11 cellular contexts compared by ENCODE assay signal in genomic region chr18:74457743-74458465, GRCh38. TPM values are rescaled to one million over a fixed set of nuclear protein-coding genes. Genes with fewer than 3 reads are reported as not detected.
A peak's percentile ranks its signal among the peaks of the same experiment; 100 is the strongest.
DNase-seq lines count a peak whose midpoint lies in the region; TF ChIP-seq lines count a peak whose summit lies in the region.
"Had no signal": no experiment of that assay in that cellular context is flagged by ENCODE, and none has a peak within 500 bp of the region (broad histone marks: within the 10 kb centered on the region; RNA-seq: fewer than 3 reads in every experiment).

No MANE protein-coding gene starts in this region.

- peaks cover 21% of the 10 kb centered on the region for H3K27me3 Mint-ChIP-seq in activated naive CD4-positive, alpha-beta T cell treated with anti-CD3 and anti-CD28 coated beads, Interleukin-2, amount 50 U/mL, for 24 hours
- H3K27me3 Mint-ChIP-seq in mesothelial cell of epicardium (ENCODE audit: low read depth), result peaks cover 95% of the 10 kb centered on the region
- H3K27me3 Mint-ChIP-seq in T-helper 2 cell treated with Interferon-gamma antibody and Interleukin-4, amounts not matched to agents 5 μg/mL and 100 μg/mL, for 36 hours (ENCODE audit: low read depth), result peaks cover 62% of the 10 kb centered on the region

- no peak for DNase-seq in activated naive CD4-positive, alpha-beta T cell treated with Interleukin-2 at 50 U/mL for 16 hours
- DNase-seq in coronary artery (ENCODE audit: low spot score) (no peak), mesothelial cell of epicardium (ENCODE audit: low spot score in 2 of 2, unreplicated experiment in 2 of 2) (peak in 1 of 2 experiments; percentile 31), ureter (ENCODE audit: low spot score) (peak; percentile 34), NCI-H510A (lab: John Stamatoyannopoulos, UW) (no peak)
- DNase-seq in T-helper 2 cell treated with Interferon-gamma antibody and Interleukin-4, amounts not matched to agents 5 μg/mL and 100 μg/mL, for 36 hours (ENCODE audit: low spot score), result no peak
- no peak for DNase-seq in activated CD4-positive, CD25-positive, alpha-beta regulatory T cell treated with anti-CD3 and anti-CD28 coated beads, Interleukin-2, amount 50 U/mL, for 72 hours
- DNase-seq: gastrocnemius medialis had no signal

- no peak overlapping the region for H3K27ac ChIP-seq in coronary artery
- H3K27ac ChIP-seq: gastrocnemius medialis had no signal

- H3K4me1 Mint-ChIP-seq in activated naive CD4-positive, alpha-beta T cell treated with anti-CD3 and anti-CD28 coated beads, Interleukin-2, amount 50 U/mL, for 24 hours, result peaks cover 17% of the 10 kb centered on the region
- H3K4me1 Mint-ChIP-seq in mesothelial cell of epicardium, result peaks cover 4% of the 10 kb centered on the region
- H3K4me1 Mint-ChIP-seq in T-helper 2 cell treated with Interferon-gamma antibody and Interleukin-4, amounts not matched to agents 5 μg/mL and 100 μg/mL, for 36 hours (ENCODE audit: low read depth), result peaks cover 1% of the 10 kb centered on the region

- peak overlapping the region; percentile 68 for H3K4me3 ChIP-seq in coronary artery

- TF ChIP-seq CTCF in coronary artery (IDR thresholded peaks at IDR 0.05) (no peak), mesothelial cell of epicardium (IDR thresholded peaks at IDR 0.05; ENCODE audit: unreplicated experiment) (no peak)

- H3K4me3 Mint-ChIP-seq in activated naive CD4-positive, alpha-beta T cell treated with anti-CD3 and anti-CD28 coated beads, Interleukin-2, amount 50 U/mL, for 24 hours, result peak overlapping the region; percentile 59
- H3K4me3 Mint-ChIP-seq in mesothelial cell of epicardium, result peak overlapping the region; percentile 67
- H3K4me3 Mint-ChIP-seq in T-helper 2 cell treated with Interferon-gamma antibody and Interleukin-4, amounts not matched to agents 5 μg/mL and 100 μg/mL, for 36 hours, result no peak overlapping the region

- H3K27ac Mint-ChIP-seq in activated naive CD4-positive, alpha-beta T cell treated with anti-CD3 and anti-CD28 coated beads, Interleukin-2, amount 50 U/mL, for 24 hours, result no peak overlapping the region
- no peak overlapping the region for H3K27ac Mint-ChIP-seq in mesothelial cell of epicardium
- no peak overlapping the region for H3K27ac Mint-ChIP-seq in T-helper 2 cell treated with Interferon-gamma antibody and Interleukin-4, amounts not matched to agents 5 μg/mL and 100 μg/mL, for 36 hours

- no peaks in the 10 kb centered on the region for H3K36me3 Mint-ChIP-seq in activated naive CD4-positive, alpha-beta T cell treated with anti-CD3 and anti-CD28 coated beads, Interleukin-2, amount 50 U/mL, for 24 hours
- no peaks in the 10 kb centered on the region for H3K36me3 Mint-ChIP-seq in mesothelial cell of epicardium
- H3K36me3 Mint-ChIP-seq in T-helper 2 cell treated with Interferon-gamma antibody and Interleukin-4, amounts not matched to agents 5 μg/mL and 100 μg/mL, for 36 hours (ENCODE audit: low read depth), result no peaks in the 10 kb centered on the region

- no peaks in the 10 kb centered on the region for H3K9me3 Mint-ChIP-seq in activated naive CD4-positive, alpha-beta T cell treated with anti-CD3 and anti-CD28 coated beads, Interleukin-2, amount 50 U/mL, for 24 hours
- no peaks in the 10 kb centered on the region for H3K9me3 Mint-ChIP-seq in mesothelial cell of epicardium
- no peaks in the 10 kb centered on the region for H3K9me3 Mint-ChIP-seq in T-helper 2 cell treated with Interferon-gamma antibody and Interleukin-4, amounts not matched to agents 5 μg/mL and 100 μg/mL, for 36 hours

RNA-seq across cellular contexts. Expression of gene DIPK1C, which starts 0.8 kb away (rescaled TPM):
- total RNA-seq in mesothelial cell of epicardium (not detected in 3 replicates), ureter (not detected)
- total RNA-seq: mononuclear cell, subcutaneous adipose tissue had no signal

RNA-seq across cellular contexts. Expression of gene CNDP2, which starts 38.3 kb away (rescaled TPM):
- total RNA-seq in mesothelial cell of epicardium, result 195 to 198 TPM (median 197 TPM) in 3 replicates
- total RNA-seq in ureter, result 344 TPM
